In the genomic region with DNA sequence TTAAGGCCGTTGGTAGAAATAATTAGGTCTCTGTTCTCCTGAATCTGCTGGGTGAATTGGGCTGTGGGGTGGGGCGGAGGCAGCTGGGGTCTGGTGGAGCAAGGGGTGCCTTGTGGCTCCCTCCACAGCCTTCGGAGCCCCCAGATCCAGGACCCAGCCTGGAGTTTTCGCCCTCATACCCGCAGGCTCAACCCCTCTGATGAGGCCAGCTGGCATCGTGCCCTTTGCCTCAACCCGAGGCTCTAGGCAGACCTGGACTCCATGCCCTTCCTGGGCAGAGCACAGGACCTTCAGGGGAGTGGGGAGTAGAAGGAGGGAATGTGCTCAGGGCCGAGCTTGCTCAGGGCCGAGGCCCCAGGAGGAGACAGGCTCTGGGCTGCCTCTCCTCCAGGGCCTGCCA, we compare ENCODE assay signal across 27 cellular contexts.
"Had no signal": no experiment of that assay in that cellular context is flagged by ENCODE, and none has a peak within 500 bp of the region (broad histone marks: within the 10 kb centered on the region; RNA-seq: fewer than 3 reads in every experiment).

No MANE protein-coding gene starts in this region.

- H3K36me3 ChIP-seq: adrenal gland, Peyer's patch had no signal

- H3K4me3 Mint-ChIP-seq: activated B cell treated with CpG ODN at 0.5 μM for 24 hours; activated CD4-positive, alpha-beta memory T cell treated with anti-CD3 and anti-CD28 coated beads for 36 hours; activated CD4-positive, alpha-beta T cell treated with anti-CD3 and anti-CD28 coated beads, Interleukin-2, amount 10 ng/mL, durations not matched to agents 7 days and 5 days; activated naive CD8-positive, alpha-beta T cell treated with anti-CD3 and anti-CD28 coated beads, Interleukin-2, amount 10 ng/mL, durations not matched to agents 7 days and 5 days; activated T-cell treated with anti-CD3 and anti-CD28 coated beads, Interleukin-2, amount 50 U/mL, for 72 hours had no signal

- H3K27ac ChIP-seq: adrenal gland, Peyer's patch had no signal

- H3K9me3 Mint-ChIP-seq: activated B cell treated with CpG ODN at 0.5 μM for 24 hours; activated CD4-positive, alpha-beta memory T cell treated with anti-CD3 and anti-CD28 coated beads for 36 hours; activated CD4-positive, alpha-beta T cell treated with anti-CD3 and anti-CD28 coated beads, Interleukin-2, amount 10 ng/mL, durations not matched to agents 7 days and 5 days; activated naive CD8-positive, alpha-beta T cell treated with anti-CD3 and anti-CD28 coated beads, Interleukin-2, amount 10 ng/mL, durations not matched to agents 7 days and 5 days; activated T-cell treated with anti-CD3 and anti-CD28 coated beads, Interleukin-2, amount 50 U/mL, for 72 hours; activated T-helper 2 cell treated with anti-CD3 and anti-CD28 coated beads, Interferon-gamma antibody, Interleukin-2, Interleukin-4, amounts not matched to agents 10 μg/mL and 5 μg/mL and 100 μg/mL, durations not matched to agents 14 hours and 24 hours and 36 hours had no signal

- DNase-seq: activated B cell treated with CpG ODN at 0.5 μM for 24 hours; activated CD4-positive, alpha-beta memory T cell treated with anti-CD3 and anti-CD28 coated beads for 36 hours; activated CD4-positive, alpha-beta T cell treated with anti-CD3 and anti-CD28 coated beads for 1 hour; activated CD4-positive, alpha-beta T cell treated with anti-CD3 and anti-CD28 coated beads, Interleukin-2, amount 10 ng/mL, durations not matched to agents 7 days and 5 days; activated gamma-delta T cell treated with Interleukin-2 at 50 U/mL for 16 hours; activated naive CD4-positive, alpha-beta T cell treated with anti-CD3 and anti-CD28 coated beads, Interleukin-2, amount 50 U/mL, for 16 hours; activated naive CD8-positive, alpha-beta T cell treated with anti-CD3 and anti-CD28 coated beads, Interleukin-2, amount 10 ng/mL, durations not matched to agents 7 days and 5 days; activated T-cell treated with anti-CD3 and anti-CD28 coated beads for 4 hours; activated T-cell treated with anti-CD3 and anti-CD28 coated beads, Interleukin-2, amount 50 U/mL, for 72 hours; adrenal gland; anterior cingulate cortex; Kasumi-1; KBM-7; NCI-H1048; NCI-H146; NCI-H1930; NCI-H2107; NCI-H2171 treated with DMSO at 0.1 percent for 48 hours; NCI-H226; NCI-H526; NCI-H774; Peyer's patch; SIG-M5; T-helper 2 cell; T1000 had no signal

- H3K4me1 Mint-ChIP-seq: activated B cell treated with CpG ODN at 0.5 μM for 24 hours had no signal

- H3K9me3 ChIP-seq: adrenal gland, Peyer's patch had no signal

- ATAC-seq: activated T-cell treated with anti-CD3 and anti-CD28 coated beads, Interleukin-2, amount 50 U/mL, for 72 hours had no signal

- H3K27ac Mint-ChIP-seq: activated B cell treated with CpG ODN at 0.5 μM for 24 hours; activated CD4-positive, alpha-beta memory T cell treated with anti-CD3 and anti-CD28 coated beads for 36 hours; activated CD4-positive, alpha-beta T cell treated with anti-CD3 and anti-CD28 coated beads, Interleukin-2, amount 10 ng/mL, durations not matched to agents 7 days and 5 days; activated naive CD8-positive, alpha-beta T cell treated with anti-CD3 and anti-CD28 coated beads, Interleukin-2, amount 10 ng/mL, durations not matched to agents 7 days and 5 days; activated T-cell treated with anti-CD3 and anti-CD28 coated beads, Interleukin-2, amount 50 U/mL, for 72 hours; activated T-helper 2 cell treated with anti-CD3 and anti-CD28 coated beads, Interferon-gamma antibody, Interleukin-2, Interleukin-4, amounts not matched to agents 10 μg/mL and 5 μg/mL and 100 μg/mL, durations not matched to agents 14 hours and 24 hours and 36 hours had no signal

- H3K36me3 Mint-ChIP-seq: activated CD4-positive, alpha-beta memory T cell treated with anti-CD3 and anti-CD28 coated beads for 36 hours; activated naive CD8-positive, alpha-beta T cell treated with anti-CD3 and anti-CD28 coated beads, Interleukin-2, amount 10 ng/mL, durations not matched to agents 7 days and 5 days had no signal

- FAIRE-seq: TTC549 had no signal

- H3K4me3 ChIP-seq: adrenal gland, Peyer's patch had no signal

- H3K27me3 ChIP-seq: adrenal gland, Peyer's patch had no signal
